Comparison of ENCODE assay signal across 33 cellular contexts in the genomic region with DNA sequence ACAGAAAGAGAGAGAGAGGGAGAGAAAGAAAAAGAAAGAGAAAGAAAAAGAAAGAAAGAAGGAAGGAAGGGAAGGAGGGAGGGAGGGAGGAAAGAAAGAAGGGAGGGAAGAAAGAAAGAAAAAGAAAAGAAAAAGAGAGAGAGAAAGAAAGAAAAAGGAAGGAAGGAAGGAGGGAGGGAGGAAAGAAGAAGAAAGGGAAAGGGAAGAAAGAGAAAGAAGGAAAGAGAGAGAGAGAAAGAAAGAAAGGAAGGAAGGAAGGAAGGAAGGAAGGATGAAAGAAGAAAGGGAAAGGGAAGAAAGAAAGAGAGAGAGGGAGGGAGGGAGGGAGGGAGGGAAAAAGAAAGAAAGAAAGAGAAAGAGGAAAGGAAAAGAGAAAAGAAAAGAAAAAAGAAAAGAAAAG. TPM values are rescaled to one million over a fixed set of nuclear protein-coding genes. Genes with fewer than 3 reads are reported as not detected.
"Had no signal": no experiment of that assay in that cellular context is flagged by ENCODE, and none has a peak within 500 bp of the region (broad histone marks: within the 10 kb centered on the region; RNA-seq: fewer than 3 reads in every experiment).

No MANE protein-coding gene starts in this region.

- H3K36me3 Mint-ChIP-seq: activated CD4-positive, alpha-beta memory T cell treated with anti-CD3 and anti-CD28 coated beads for 36 hours; activated naive CD4-positive, alpha-beta T cell treated with anti-CD3 and anti-CD28 coated beads, Interleukin-2, amount 50 U/mL, for 72 hours; activated naive CD8-positive, alpha-beta T cell treated with anti-CD3 and anti-CD28 coated beads for 36 hours had no signal

- H3K27me3 Mint-ChIP-seq: activated CD4-positive, alpha-beta T cell treated with anti-CD3 and anti-CD28 coated beads, Interleukin-2, amount 10 ng/mL, durations not matched to agents 24 days and 14 days; activated naive CD8-positive, alpha-beta T cell treated with anti-CD3 and anti-CD28 coated beads for 36 hours; activated T-helper 17 cell treated with anti-CD3 and anti-CD28 coated beads, Interleukin-2, amount 50 U/mL, for 72 hours had no signal

- H3K9me3 Mint-ChIP-seq: activated B cell treated with CpG ODN at 0.5 μM for 24 hours; activated CD4-positive, alpha-beta memory T cell treated with anti-CD3 and anti-CD28 coated beads for 36 hours; activated CD4-positive, alpha-beta T cell treated with anti-CD3 and anti-CD28 coated beads, Interleukin-2, amount 10 ng/mL, durations not matched to agents 24 days and 14 days; activated CD8-positive, alpha-beta T cell treated with anti-CD3 and anti-CD28 coated beads for 36 hours; activated naive CD4-positive, alpha-beta T cell treated with anti-CD3 and anti-CD28 coated beads for 36 hours; activated naive CD4-positive, alpha-beta T cell treated with anti-CD3 and anti-CD28 coated beads, Interleukin-2, amount 50 U/mL, for 72 hours; activated naive CD8-positive, alpha-beta T cell treated with anti-CD3 and anti-CD28 coated beads for 36 hours; activated T-cell treated with anti-CD3 and anti-CD28 coated beads, Interleukin-2, amount 50 U/mL, for 4 hours; activated T-cell treated with anti-CD3 and anti-CD28 coated beads, Interleukin-2, amount 50 U/mL, for 72 hours; activated T-helper 1 cell treated with anti-CD3 and anti-CD28 coated beads, Interleukin-12 subunit alpha, Interleukin-12 subunit beta, Interleukin-2, Interleukin-4 antibody, amounts not matched to agents 30 ng/mL and 10 ng/mL and 1 ng/mL, durations not matched to agents 14 hours and 24 hours and 36 hours; activated T-helper 17 cell treated with anti-CD3 and anti-CD28 coated beads, Interleukin-2, amount 50 U/mL, for 72 hours; T-helper 1 cell treated with Interleukin-12 subunit alpha and Interleukin-12 subunit beta and Interleukin-4 antibody, amounts not matched to agents 30 μg/mL and 1 μg/mL, for 36 hours; T-helper 2 cell treated with Interferon-gamma antibody and Interleukin-4, amounts not matched to agents 5 μg/mL and 100 μg/mL, for 36 hours had no signal

- ATAC-seq: activated CD8-positive, alpha-beta T cell treated with anti-CD3 and anti-CD28 coated beads for 36 hours; activated naive CD4-positive, alpha-beta T cell treated with anti-CD3 and anti-CD28 coated beads, Interleukin-2, amount 50 U/mL, for 72 hours; activated T-cell treated with anti-CD3 and anti-CD28 coated beads, Interleukin-2, amount 50 U/mL, for 4 hours; activated T-cell treated with anti-CD3 and anti-CD28 coated beads, Interleukin-2, amount 50 U/mL, for 72 hours; activated T-helper 17 cell treated with anti-CD3 and anti-CD28 coated beads, Interleukin-2, amount 50 U/mL, for 72 hours; body of pancreas had no signal

- H3K4me3 Mint-ChIP-seq: activated B cell treated with CpG ODN at 0.5 μM for 24 hours; activated CD4-positive, alpha-beta memory T cell treated with anti-CD3 and anti-CD28 coated beads for 36 hours; activated CD4-positive, alpha-beta T cell treated with anti-CD3 and anti-CD28 coated beads, Interleukin-2, amount 10 ng/mL, durations not matched to agents 24 days and 14 days; activated CD8-positive, alpha-beta T cell treated with anti-CD3 and anti-CD28 coated beads for 36 hours; activated naive CD4-positive, alpha-beta T cell treated with anti-CD3 and anti-CD28 coated beads for 36 hours; activated naive CD8-positive, alpha-beta T cell treated with anti-CD3 and anti-CD28 coated beads for 36 hours; activated T-cell treated with anti-CD3 and anti-CD28 coated beads, Interleukin-2, amount 50 U/mL, for 4 hours; activated T-cell treated with anti-CD3 and anti-CD28 coated beads, Interleukin-2, amount 50 U/mL, for 72 hours; activated T-helper 1 cell treated with anti-CD3 and anti-CD28 coated beads, Interleukin-12 subunit alpha, Interleukin-12 subunit beta, Interleukin-2, Interleukin-4 antibody, amounts not matched to agents 30 ng/mL and 10 ng/mL and 1 ng/mL, durations not matched to agents 14 hours and 24 hours and 36 hours; activated T-helper 17 cell treated with anti-CD3 and anti-CD28 coated beads, Interleukin-2, amount 50 U/mL, for 72 hours; T-helper 1 cell treated with Interleukin-12 subunit alpha and Interleukin-12 subunit beta and Interleukin-4 antibody, amounts not matched to agents 30 μg/mL and 1 μg/mL, for 36 hours; T-helper 2 cell treated with Interferon-gamma antibody and Interleukin-4, amounts not matched to agents 5 μg/mL and 100 μg/mL, for 36 hours had no signal

- DNase-seq: activated B cell treated with CpG ODN at 0.5 μM for 24 hours; activated CD4-positive, alpha-beta memory T cell treated with anti-CD3 and anti-CD28 coated beads for 36 hours; activated CD4-positive, alpha-beta T cell treated with anti-CD3 and anti-CD28 coated beads for 4 hours; activated CD4-positive, alpha-beta T cell treated with anti-CD3 and anti-CD28 coated beads, Interleukin-2, amount 10 ng/mL, durations not matched to agents 24 days and 14 days; activated CD4-positive, alpha-beta T cell treated with anti-CD3 and anti-CD28 coated beads, Interleukin-2, amount 50 U/mL, for 1 hour; activated CD4-positive, alpha-beta T cell treated with anti-CD3 and anti-CD28 coated beads, Interleukin-2, amount 50 U/mL, for 4 hours; activated CD4-positive, CD25-positive, alpha-beta regulatory T cell treated with anti-CD3 and anti-CD28 coated beads, Interleukin-2, amount 50 U/mL, for 72 hours; activated CD8-positive, alpha-beta memory T cell treated with anti-CD3 and anti-CD28 coated beads, Interleukin-2, amount 50 U/mL, for 4 hours; activated CD8-positive, alpha-beta T cell treated with anti-CD3 and anti-CD28 coated beads for 36 hours; activated effector memory CD4-positive, alpha-beta T cell treated with anti-CD3 and anti-CD28 coated beads, Interleukin-2, amount 50 U/mL, for 16 hours; activated gamma-delta T cell treated with Interleukin-2 at 50 U/mL for 16 hours; activated naive CD4-positive, alpha-beta T cell; activated naive CD4-positive, alpha-beta T cell treated with anti-CD3 and anti-CD28 coated beads for 36 hours; activated naive CD4-positive, alpha-beta T cell treated with anti-CD3 and anti-CD28 coated beads, Interleukin-2, amount 50 U/mL, for 16 hours; activated naive CD8-positive, alpha-beta T cell treated with anti-CD3 and anti-CD28 coated beads for 36 hours; activated T-cell treated with anti-CD3 and anti-CD28 coated beads for 4 hours; activated T-cell treated with anti-CD3 and anti-CD28 coated beads, Interleukin-2, amount 50 U/mL, for 1 hour; activated T-cell treated with anti-CD3 and anti-CD28 coated beads, Interleukin-2, amount 50 U/mL, for 4 hours; activated T-cell treated with anti-CD3 and anti-CD28 coated beads, Interleukin-2, amount 50 U/mL, for 72 hours; adrenal gland; amniotic stem cell; aorta; body of pancreas; brain microvascular endothelial cell; central memory CD4-positive, alpha-beta T cell; T-helper 1 cell; T-helper 2 cell; T-helper 9 cell had no signal

- H3K27ac Mint-ChIP-seq: activated B cell treated with CpG ODN at 0.5 μM for 24 hours; activated CD4-positive, alpha-beta memory T cell treated with anti-CD3 and anti-CD28 coated beads for 36 hours; activated CD4-positive, alpha-beta T cell treated with anti-CD3 and anti-CD28 coated beads, Interleukin-2, amount 10 ng/mL, durations not matched to agents 24 days and 14 days; activated CD8-positive, alpha-beta T cell treated with anti-CD3 and anti-CD28 coated beads for 36 hours; activated naive CD4-positive, alpha-beta T cell treated with anti-CD3 and anti-CD28 coated beads for 36 hours; activated naive CD4-positive, alpha-beta T cell treated with anti-CD3 and anti-CD28 coated beads, Interleukin-2, amount 50 U/mL, for 72 hours; activated naive CD8-positive, alpha-beta T cell treated with anti-CD3 and anti-CD28 coated beads for 36 hours; activated T-cell treated with anti-CD3 and anti-CD28 coated beads, Interleukin-2, amount 50 U/mL, for 72 hours; activated T-helper 1 cell treated with anti-CD3 and anti-CD28 coated beads, Interleukin-12 subunit alpha, Interleukin-12 subunit beta, Interleukin-2, Interleukin-4 antibody, amounts not matched to agents 30 ng/mL and 10 ng/mL and 1 ng/mL, durations not matched to agents 14 hours and 24 hours and 36 hours; activated T-helper 17 cell treated with anti-CD3 and anti-CD28 coated beads, Interleukin-2, amount 50 U/mL, for 72 hours; T-helper 1 cell treated with Interleukin-12 subunit alpha and Interleukin-12 subunit beta and Interleukin-4 antibody, amounts not matched to agents 30 μg/mL and 1 μg/mL, for 36 hours; T-helper 2 cell treated with Interferon-gamma antibody and Interleukin-4, amounts not matched to agents 5 μg/mL and 100 μg/mL, for 36 hours had no signal

- H3K4me1 Mint-ChIP-seq: activated B cell treated with CpG ODN at 0.5 μM for 24 hours; activated naive CD8-positive, alpha-beta T cell treated with anti-CD3 and anti-CD28 coated beads for 36 hours; activated T-helper 17 cell treated with anti-CD3 and anti-CD28 coated beads, Interleukin-2, amount 50 U/mL, for 72 hours had no signal

RNA-seq across cellular contexts. Expression of a gene that starts 10.8 kb away (rescaled TPM):
- total RNA-seq: activated naive CD4-positive, alpha-beta T cell treated with anti-CD3 and anti-CD28 coated beads for 36 hours; activated naive CD8-positive, alpha-beta T cell treated with anti-CD3 and anti-CD28 coated beads for 36 hours had no signal
